In genomic region chr2:28894470-28895188, GRCh38 we compare ENCODE assay signal across 1 cellular context.
TF ChIP-seq lines count a peak whose summit lies in the region.

Gene WDR43, plus strand, starts transcription at chr2:28894667. Its CDS starts 32 bp downstream, at chr2:28894699.

TF ChIP-seq in K562, 482 proteins besides CTCF, POLR2A, EP300 and RAD21 (continued from another document and continues in another):
- TF ChIP-seq JUN (IDR thresholded peaks at IDR 0.05; ENCODE audit: borderline replicate concordance, low read depth, low read length) = peak; percentile 52; the same call in 1 of the 2 replicates
- TF ChIP-seq JUN (CRISPR knock-in tag; IDR thresholded peaks at IDR 0.05; ENCODE audit: borderline replicate concordance) = no peak
- peak; percentile 53 for TF ChIP-seq NR2C2 (CRISPR knock-in tag; IDR thresholded peaks at IDR 0.05)
- TF ChIP-seq NR2C2 (tag; IDR thresholded peaks at IDR 0.05) = peak; percentile 92
- TF ChIP-seq MTF1 (CRISPR knock-in tag; IDR thresholded peaks at IDR 0.05; ENCODE audit: borderline replicate concordance) = no peak
- TF ChIP-seq RBM17 (IDR thresholded peaks at IDR 0.05; ENCODE audit: borderline replicate concordance, low read depth, low read length) = no peak
- no peak for TF ChIP-seq ZNF23 (CRISPR knock-in tag; IDR thresholded peaks at IDR 0.05)
- TF ChIP-seq TCF3 (CRISPR knock-in tag; IDR thresholded peaks at IDR 0.05) = 0 out of 2 replicates have a peak, but pooled peaks have one; percentile 19
- no peak for TF ChIP-seq ZNF57 (CRISPR knock-in tag; IDR thresholded peaks at IDR 0.05)
- TF ChIP-seq C11orf30 (IDR thresholded peaks at IDR 0.05; ENCODE audit: low read depth) = peak; percentile 87
- no peak for TF ChIP-seq BDP1 (IDR thresholded peaks at IDR 0.05; ENCODE audit: insufficient read depth, insufficient read length)
- no peak for TF ChIP-seq HNRNPK (IDR thresholded peaks at IDR 0.05; ENCODE audit: low read depth, low read length, poor library complexity, severe bottlenecking)
- no peak for TF ChIP-seq CCAR2 (IDR thresholded peaks at IDR 0.05; ENCODE audit: low read depth, low read length)
- TF ChIP-seq, protein P1, sequence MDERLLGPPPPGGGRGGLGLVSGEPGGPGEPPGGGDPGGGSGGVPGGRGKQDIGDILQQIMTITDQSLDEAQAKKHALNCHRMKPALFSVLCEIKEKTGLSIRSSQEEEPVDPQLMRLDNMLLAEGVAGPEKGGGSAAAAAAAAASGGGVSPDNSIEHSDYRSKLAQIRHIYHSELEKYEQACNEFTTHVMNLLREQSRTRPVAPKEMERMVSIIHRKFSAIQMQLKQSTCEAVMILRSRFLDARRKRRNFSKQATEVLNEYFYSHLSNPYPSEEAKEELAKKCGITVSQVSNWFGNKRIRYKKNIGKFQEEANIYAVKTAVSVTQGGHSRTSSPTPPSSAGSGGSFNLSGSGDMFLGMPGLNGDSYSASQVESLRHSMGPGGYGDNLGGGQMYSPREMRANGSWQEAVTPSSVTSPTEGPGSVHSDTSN (CRISPR knock-in tag; IDR thresholded peaks at IDR 0.05; ENCODE audit: low read depth) = no peak
- TF ChIP-seq, protein P1 (tag; conservative IDR thresholded peaks at IDR 0.05; ENCODE audit: low read depth) = no peak
- TF ChIP-seq GABPA (tag; conservative IDR thresholded peaks at IDR 0.05; ENCODE audit: low read depth) = peak; percentile 92
- TF ChIP-seq NELFE (IDR thresholded peaks at IDR 0.05; ENCODE audit: insufficient read depth, insufficient read length) = no peak
- peak; percentile 49; the same call in 1 of the 2 replicates for TF ChIP-seq CXXC5 (CRISPR knock-in tag; IDR thresholded peaks at IDR 0.05)
- no peak for TF ChIP-seq NCOA4 (IDR thresholded peaks at IDR 0.05; ENCODE audit: partially characterized antibody)
- TF ChIP-seq HLTF (IDR thresholded peaks at IDR 0.05) = no peak
- no peak for TF ChIP-seq EWSR1 (IDR thresholded peaks at IDR 0.05; ENCODE audit: borderline replicate concordance, low read depth, partially characterized antibody)
- TF ChIP-seq FOXK2 (conservative IDR thresholded peaks at IDR 0.05 in 1 of 2, IDR thresholded peaks at IDR 0.05 in 1 of 2; ENCODE audit: low read depth in 2 of 2) = peak; percentile 83 to 84
- no peak for TF ChIP-seq KLF13 (tag; IDR thresholded peaks at IDR 0.05; ENCODE audit: borderline replicate concordance, low read depth)
- no peak for TF ChIP-seq PHF21A (IDR thresholded peaks at IDR 0.05; ENCODE audit: borderline replicate concordance, low read depth)
- no peak for TF ChIP-seq KLF10 (CRISPR knock-in tag; IDR thresholded peaks at IDR 0.05)
- TF ChIP-seq ZNF263 (CRISPR knock-in tag; IDR thresholded peaks at IDR 0.05; ENCODE audit: borderline replicate concordance) = no peak; the same call in 1 of the 2 replicates
- no peak for TF ChIP-seq FOS (IDR thresholded peaks at IDR 0.05; ENCODE audit: extremely low read depth, insufficient read length)
- no peak for TF ChIP-seq JUND (IDR thresholded peaks at IDR 0.05; ENCODE audit: borderline replicate concordance, low read depth, low read length)
- TF ChIP-seq JUND (tag; IDR thresholded peaks at IDR 0.05; ENCODE audit: borderline replicate concordance, low read depth, low read length) = no peak; the same call in 2 of the 3 replicates
- TF ChIP-seq TCFL5 (CRISPR knock-in tag; conservative IDR thresholded peaks at IDR 0.05) = no peak
- TF ChIP-seq, protein P2, sequence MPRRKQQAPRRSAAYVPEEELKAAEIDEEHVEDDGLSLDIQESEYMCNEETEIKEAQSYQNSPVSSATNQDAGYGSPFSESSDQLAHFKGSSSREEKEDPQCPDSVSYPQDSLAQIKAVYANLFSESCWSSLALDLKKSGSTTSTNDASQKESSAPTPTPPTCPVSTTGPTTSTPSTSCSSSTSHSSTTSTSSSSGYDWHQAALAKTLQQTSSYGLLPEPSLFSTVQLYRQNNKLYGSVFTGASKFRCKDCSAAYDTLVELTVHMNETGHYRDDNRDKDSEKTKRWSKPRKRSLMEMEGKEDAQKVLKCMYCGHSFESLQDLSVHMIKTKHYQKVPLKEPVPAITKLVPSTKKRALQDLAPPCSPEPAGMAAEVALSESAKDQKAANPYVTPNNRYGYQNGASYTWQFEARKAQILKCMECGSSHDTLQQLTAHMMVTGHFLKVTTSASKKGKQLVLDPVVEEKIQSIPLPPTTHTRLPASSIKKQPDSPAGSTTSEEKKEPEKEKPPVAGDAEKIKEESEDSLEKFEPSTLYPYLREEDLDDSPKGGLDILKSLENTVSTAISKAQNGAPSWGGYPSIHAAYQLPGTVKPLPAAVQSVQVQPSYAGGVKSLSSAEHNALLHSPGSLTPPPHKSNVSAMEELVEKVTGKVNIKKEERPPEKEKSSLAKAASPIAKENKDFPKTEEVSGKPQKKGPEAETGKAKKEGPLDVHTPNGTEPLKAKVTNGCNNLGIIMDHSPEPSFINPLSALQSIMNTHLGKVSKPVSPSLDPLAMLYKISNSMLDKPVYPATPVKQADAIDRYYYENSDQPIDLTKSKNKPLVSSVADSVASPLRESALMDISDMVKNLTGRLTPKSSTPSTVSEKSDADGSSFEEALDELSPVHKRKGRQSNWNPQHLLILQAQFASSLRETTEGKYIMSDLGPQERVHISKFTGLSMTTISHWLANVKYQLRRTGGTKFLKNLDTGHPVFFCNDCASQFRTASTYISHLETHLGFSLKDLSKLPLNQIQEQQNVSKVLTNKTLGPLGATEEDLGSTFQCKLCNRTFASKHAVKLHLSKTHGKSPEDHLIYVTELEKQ (CRISPR knock-in tag; IDR thresholded peaks at IDR 0.05) = no peak
- TF ChIP-seq TAF15 (IDR thresholded peaks at IDR 0.05; ENCODE audit: low read depth, low read length) = no peak
- no peak for TF ChIP-seq SNIP1 (IDR thresholded peaks at IDR 0.05; ENCODE audit: low read depth)
- no peak for TF ChIP-seq POLR2AphosphoS2 (IDR thresholded peaks at IDR 0.05; ENCODE audit: low read length)
- TF ChIP-seq ID3 (CRISPR knock-in tag; IDR thresholded peaks at IDR 0.05) = no peak
- TF ChIP-seq ID3 (tag; IDR thresholded peaks at IDR 0.05) = 0 out of 2 replicates have a peak, but pooled peaks have one; percentile 62
- TF ChIP-seq GATAD2B (IDR thresholded peaks at IDR 0.05; ENCODE audit: borderline replicate concordance) = peak; percentile 54; the same call in 1 of the 2 replicates
- TF ChIP-seq MAFG (tag; conservative IDR thresholded peaks at IDR 0.05) = no peak
- TF ChIP-seq ERF (CRISPR knock-in tag; IDR thresholded peaks at IDR 0.05) = 0 out of 2 replicates have a peak, but pooled peaks have one; percentile 14
- TF ChIP-seq, protein P3, sequence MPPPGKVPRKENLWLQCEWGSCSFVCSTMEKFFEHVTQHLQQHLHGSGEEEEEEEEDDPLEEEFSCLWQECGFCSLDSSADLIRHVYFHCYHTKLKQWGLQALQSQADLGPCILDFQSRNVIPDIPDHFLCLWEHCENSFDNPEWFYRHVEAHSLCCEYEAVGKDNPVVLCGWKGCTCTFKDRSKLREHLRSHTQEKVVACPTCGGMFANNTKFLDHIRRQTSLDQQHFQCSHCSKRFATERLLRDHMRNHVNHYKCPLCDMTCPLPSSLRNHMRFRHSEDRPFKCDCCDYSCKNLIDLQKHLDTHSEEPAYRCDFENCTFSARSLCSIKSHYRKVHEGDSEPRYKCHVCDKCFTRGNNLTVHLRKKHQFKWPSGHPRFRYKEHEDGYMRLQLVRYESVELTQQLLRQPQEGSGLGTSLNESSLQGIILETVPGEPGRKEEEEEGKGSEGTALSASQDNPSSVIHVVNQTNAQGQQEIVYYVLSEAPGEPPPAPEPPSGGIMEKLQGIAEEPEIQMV (tag; conservative IDR thresholded peaks at IDR 0.05; ENCODE audit: low read depth) = no peak
- TF ChIP-seq, protein P4, sequence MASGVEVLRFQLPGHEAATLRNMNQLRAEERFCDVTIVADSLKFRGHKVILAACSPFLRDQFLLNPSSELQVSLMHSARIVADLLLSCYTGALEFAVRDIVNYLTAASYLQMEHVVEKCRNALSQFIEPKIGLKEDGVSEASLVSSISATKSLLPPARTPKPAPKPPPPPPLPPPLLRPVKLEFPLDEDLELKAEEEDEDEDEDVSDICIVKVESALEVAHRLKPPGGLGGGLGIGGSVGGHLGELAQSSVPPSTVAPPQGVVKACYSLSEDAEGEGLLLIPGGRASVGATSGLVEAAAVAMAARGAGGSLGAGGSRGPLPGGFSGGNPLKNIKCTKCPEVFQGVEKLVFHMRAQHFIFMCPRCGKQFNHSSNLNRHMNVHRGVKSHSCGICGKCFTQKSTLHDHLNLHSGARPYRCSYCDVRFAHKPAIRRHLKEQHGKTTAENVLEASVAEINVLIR (CRISPR knock-in tag; IDR thresholded peaks at IDR 0.05) = peak; percentile 79
- peak; percentile 93 for TF ChIP-seq SUPT5H (IDR thresholded peaks at IDR 0.05)
- no peak; the same call in 1 of the 2 replicates for TF ChIP-seq TARDBP (IDR thresholded peaks at IDR 0.05)
- no peak for TF ChIP-seq ZFP1 (CRISPR knock-in tag; IDR thresholded peaks at IDR 0.05)
- TF ChIP-seq LCOR (CRISPR knock-in tag; IDR thresholded peaks at IDR 0.05) = no peak
- no peak for TF ChIP-seq HNRNPUL1 (IDR thresholded peaks at IDR 0.05; ENCODE audit: low read length)
- no peak for TF ChIP-seq RFX7 (CRISPR knock-in tag; IDR thresholded peaks at IDR 0.05)
- no peak for TF ChIP-seq ZKSCAN3 (CRISPR knock-in tag; IDR thresholded peaks at IDR 0.05)
- no peak for TF ChIP-seq ZNF830 (CRISPR knock-in tag; IDR thresholded peaks at IDR 0.05)
- TF ChIP-seq CSDE1 (IDR thresholded peaks at IDR 0.05) = no peak
- no peak for TF ChIP-seq ZNF24 (IDR thresholded peaks at IDR 0.05)
- TF ChIP-seq, protein P5, sequence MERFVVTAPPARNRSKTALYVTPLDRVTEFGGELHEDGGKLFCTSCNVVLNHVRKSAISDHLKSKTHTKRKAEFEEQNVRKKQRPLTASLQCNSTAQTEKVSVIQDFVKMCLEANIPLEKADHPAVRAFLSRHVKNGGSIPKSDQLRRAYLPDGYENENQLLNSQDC (CRISPR knock-in tag; IDR thresholded peaks at IDR 0.05) = no peak
- TF ChIP-seq KDM4B (IDR thresholded peaks at IDR 0.05; ENCODE audit: borderline replicate concordance in 2 of 2, low read depth in 1 of 2) = no peak
- no peak for TF ChIP-seq CBX2 (IDR thresholded peaks at IDR 0.05; ENCODE audit: insufficient read depth, low read length, poor library complexity, severe bottlenecking)
- no peak for TF ChIP-seq HEY1 (CRISPR knock-in tag; IDR thresholded peaks at IDR 0.05; ENCODE audit: borderline replicate concordance)
- peak; percentile 86 for TF ChIP-seq ZBTB7A (IDR thresholded peaks at IDR 0.05; ENCODE audit: borderline replicate concordance, control insufficient read depth, low read depth, low read length)
- no peak for TF ChIP-seq THRAP3 (IDR thresholded peaks at IDR 0.05; ENCODE audit: borderline replicate concordance)
- TF ChIP-seq NFYB (IDR thresholded peaks at IDR 0.05; ENCODE audit: extremely low read depth, insufficient read length) = no peak
- no peak for TF ChIP-seq CBX8 (IDR thresholded peaks at IDR 0.05; ENCODE audit: borderline replicate concordance, extremely low read depth, low read depth, low read length, poor library complexity, severe bottlenecking)
- no peak for TF ChIP-seq TSC22D4 (tag; IDR thresholded peaks at IDR 0.05)
- TF ChIP-seq ILF3 (IDR thresholded peaks at IDR 0.05; ENCODE audit: borderline replicate concordance) = no peak
